Comparison of ENCODE assay signal across 8 cellular contexts in genomic region chr9:132769895-132770774, GRCh38.
DNase-seq lines count a peak whose midpoint lies in the region; ATAC-seq and TF ChIP-seq lines count a peak whose summit lies in the region.

No MANE protein-coding gene starts in this region.

- peaks cover 11% of the 10 kb centered on the region; the same call in 1 of the 2 replicates for H3K27me3 ChIP-seq in OCI-LY3 (ENCODE audit: low read depth, low read length)

- H3K4me1 ChIP-seq in OCI-LY3 (ENCODE audit: low read length) = peaks cover 18% of the 10 kb centered on the region

- peaks cover 10% of the 10 kb centered on the region for H3K36me3 ChIP-seq in OCI-LY3 (replicated peaks; ENCODE audit: low read depth, low read length)

- peaks cover 18% of the 10 kb centered on the region for H3K4me1 Mint-ChIP-seq in nephron progenitor cell
- peaks cover 23% of the 10 kb centered on the region for H3K4me1 Mint-ChIP-seq in stimulated activated naive CD8-positive, alpha-beta T cell treated with anti-CD3 and anti-CD28 coated beads, Interleukin-15, amount 100 ng/mL, for 72 hours

- ATAC-seq in HG02798 (IDR thresholded peaks at IDR 0.05; ENCODE audit: poor library complexity, unreplicated experiment) = peak; percentile 67
- ATAC-seq in stimulated activated naive CD8-positive, alpha-beta T cell treated with anti-CD3 and anti-CD28 coated beads, Interleukin-15, amount 100 ng/mL, for 72 hours = peak; percentile 84

- TF ChIP-seq CTCF in OCI-LY3 (IDR thresholded peaks at IDR 0.05; ENCODE audit: low read depth, low read length) = no peak
- TF ChIP-seq CTCF in fibroblast of villous mesenchyme (IDR thresholded peaks at IDR 0.05; ENCODE audit: insufficient read depth, low read depth, low read length) = no peak
- no peak for TF ChIP-seq CTCF in nephron progenitor cell (IDR thresholded peaks at IDR 0.05)

- H3K4me3 ChIP-seq in OCI-LY3 (ENCODE audit: low read length) (peak overlapping the region; percentile 80), fibroblast of villous mesenchyme (ENCODE audit: low read depth, low read length) (peak overlapping the region; percentile 82)

- peak; percentile 58 for TF ChIP-seq POLR2A in GM10847 (IDR thresholded peaks at IDR 0.05; ENCODE audit: extremely low read depth, insufficient read length)

- peak overlapping the region; percentile 87 for H3K27ac Mint-ChIP-seq in nephron progenitor cell
- H3K27ac Mint-ChIP-seq in stimulated activated naive CD8-positive, alpha-beta T cell treated with anti-CD3 and anti-CD28 coated beads, Interleukin-15, amount 100 ng/mL, for 72 hours = peak overlapping the region; percentile 96 to 99

- peak overlapping the region; percentile 44 for H2AFZ ChIP-seq in OCI-LY3 (ENCODE audit: low read depth, low read length)

- H3K9me3 ChIP-seq in OCI-LY3 (ENCODE audit: insufficient read depth, low read length) = no peaks in the 10 kb centered on the region

- H3K4me2 ChIP-seq in OCI-LY3 (ENCODE audit: low read length) = peak overlapping the region; percentile 69

- H3K4me3 Mint-ChIP-seq in nephron progenitor cell = peak overlapping the region; percentile 88
- H3K4me3 Mint-ChIP-seq in stimulated activated naive CD8-positive, alpha-beta T cell treated with anti-CD3 and anti-CD28 coated beads, Interleukin-15, amount 100 ng/mL, for 72 hours = peak overlapping the region; percentile 93 to 95

- H3K27ac ChIP-seq in OCI-LY3 (ENCODE audit: low read length) = peak overlapping the region; percentile 69

- peaks cover 6% of the 10 kb centered on the region for H3K79me2 ChIP-seq in OCI-LY3 (ENCODE audit: low read length)

- peaks cover 28% of the 10 kb centered on the region for H3K36me3 Mint-ChIP-seq in nephron progenitor cell (ENCODE audit: low read depth)

- peaks cover 9% of the 10 kb centered on the region for H3K27me3 Mint-ChIP-seq in nephron progenitor cell (ENCODE audit: low read depth, poor library complexity)
- H3K27me3 Mint-ChIP-seq in stimulated activated naive CD8-positive, alpha-beta T cell treated with anti-CD3 and anti-CD28 coated beads, Interleukin-15, amount 100 ng/mL, for 72 hours = no peaks in the 10 kb centered on the region

- H3K9ac ChIP-seq in OCI-LY3 (ENCODE audit: low read length) = peak overlapping the region; percentile 86

- peak; percentile 33 to 35 for DNase-seq in activated T-helper 1 cell treated with anti-CD3 and anti-CD28 coated beads, Interleukin-2, amount 50 U/mL, for 16 hours (ENCODE audit: low read depth in 1 of 2, low spot score in 1 of 2)
- DNase-seq in fibroblast of villous mesenchyme (ENCODE audit: low read depth) = peak; percentile 76
- DNase-seq in nephron progenitor cell = peak; percentile 72
- DNase-seq in stimulated activated naive CD8-positive, alpha-beta T cell treated with anti-CD3 and anti-CD28 coated beads, Interleukin-15, amount 100 ng/mL, for 72 hours = peak; percentile 62 to 75
- no peak for DNase-seq in SHP77 treated with DMSO at 0.1 percent for 48 hours (lab: John Stamatoyannopoulos, UW)

- H4K20me1 ChIP-seq in OCI-LY3 (ENCODE audit: insufficient read depth, low read length) = no peaks in the 10 kb centered on the region

- H3K9me3 Mint-ChIP-seq in nephron progenitor cell = peaks cover 52% of the 10 kb centered on the region
- H3K9me3 Mint-ChIP-seq in stimulated activated naive CD8-positive, alpha-beta T cell treated with anti-CD3 and anti-CD28 coated beads, Interleukin-15, amount 100 ng/mL, for 72 hours = peaks cover 13 to 18% of the 10 kb centered on the region in 2 donors
